In the genomic region with DNA sequence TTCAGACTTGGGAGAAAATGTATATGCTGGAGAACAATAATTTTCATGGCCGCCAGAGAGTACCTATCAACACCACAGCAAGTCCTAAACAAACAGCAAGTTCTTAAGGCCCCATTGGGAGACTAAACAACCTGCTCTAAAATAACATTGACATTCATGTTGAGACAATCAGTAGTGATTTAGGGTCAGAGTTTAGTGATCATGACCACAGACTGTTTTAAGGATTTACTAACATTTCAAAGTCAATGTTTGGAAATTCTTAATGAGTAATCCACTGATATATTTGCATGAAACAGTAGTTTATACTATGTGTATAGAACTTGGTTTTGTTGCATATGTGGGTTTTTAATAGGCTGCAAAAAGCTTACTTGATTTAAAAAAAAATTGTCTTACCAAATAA, we compare ENCODE assay signal across 1 cellular context.
TF ChIP-seq lines count a peak whose summit lies in the region.

No MANE protein-coding gene starts in this region.

TF ChIP-seq in K562, 482 proteins besides CTCF, POLR2A, EP300 and RAD21 (continued from another document):
- TF ChIP-seq, protein P1, sequence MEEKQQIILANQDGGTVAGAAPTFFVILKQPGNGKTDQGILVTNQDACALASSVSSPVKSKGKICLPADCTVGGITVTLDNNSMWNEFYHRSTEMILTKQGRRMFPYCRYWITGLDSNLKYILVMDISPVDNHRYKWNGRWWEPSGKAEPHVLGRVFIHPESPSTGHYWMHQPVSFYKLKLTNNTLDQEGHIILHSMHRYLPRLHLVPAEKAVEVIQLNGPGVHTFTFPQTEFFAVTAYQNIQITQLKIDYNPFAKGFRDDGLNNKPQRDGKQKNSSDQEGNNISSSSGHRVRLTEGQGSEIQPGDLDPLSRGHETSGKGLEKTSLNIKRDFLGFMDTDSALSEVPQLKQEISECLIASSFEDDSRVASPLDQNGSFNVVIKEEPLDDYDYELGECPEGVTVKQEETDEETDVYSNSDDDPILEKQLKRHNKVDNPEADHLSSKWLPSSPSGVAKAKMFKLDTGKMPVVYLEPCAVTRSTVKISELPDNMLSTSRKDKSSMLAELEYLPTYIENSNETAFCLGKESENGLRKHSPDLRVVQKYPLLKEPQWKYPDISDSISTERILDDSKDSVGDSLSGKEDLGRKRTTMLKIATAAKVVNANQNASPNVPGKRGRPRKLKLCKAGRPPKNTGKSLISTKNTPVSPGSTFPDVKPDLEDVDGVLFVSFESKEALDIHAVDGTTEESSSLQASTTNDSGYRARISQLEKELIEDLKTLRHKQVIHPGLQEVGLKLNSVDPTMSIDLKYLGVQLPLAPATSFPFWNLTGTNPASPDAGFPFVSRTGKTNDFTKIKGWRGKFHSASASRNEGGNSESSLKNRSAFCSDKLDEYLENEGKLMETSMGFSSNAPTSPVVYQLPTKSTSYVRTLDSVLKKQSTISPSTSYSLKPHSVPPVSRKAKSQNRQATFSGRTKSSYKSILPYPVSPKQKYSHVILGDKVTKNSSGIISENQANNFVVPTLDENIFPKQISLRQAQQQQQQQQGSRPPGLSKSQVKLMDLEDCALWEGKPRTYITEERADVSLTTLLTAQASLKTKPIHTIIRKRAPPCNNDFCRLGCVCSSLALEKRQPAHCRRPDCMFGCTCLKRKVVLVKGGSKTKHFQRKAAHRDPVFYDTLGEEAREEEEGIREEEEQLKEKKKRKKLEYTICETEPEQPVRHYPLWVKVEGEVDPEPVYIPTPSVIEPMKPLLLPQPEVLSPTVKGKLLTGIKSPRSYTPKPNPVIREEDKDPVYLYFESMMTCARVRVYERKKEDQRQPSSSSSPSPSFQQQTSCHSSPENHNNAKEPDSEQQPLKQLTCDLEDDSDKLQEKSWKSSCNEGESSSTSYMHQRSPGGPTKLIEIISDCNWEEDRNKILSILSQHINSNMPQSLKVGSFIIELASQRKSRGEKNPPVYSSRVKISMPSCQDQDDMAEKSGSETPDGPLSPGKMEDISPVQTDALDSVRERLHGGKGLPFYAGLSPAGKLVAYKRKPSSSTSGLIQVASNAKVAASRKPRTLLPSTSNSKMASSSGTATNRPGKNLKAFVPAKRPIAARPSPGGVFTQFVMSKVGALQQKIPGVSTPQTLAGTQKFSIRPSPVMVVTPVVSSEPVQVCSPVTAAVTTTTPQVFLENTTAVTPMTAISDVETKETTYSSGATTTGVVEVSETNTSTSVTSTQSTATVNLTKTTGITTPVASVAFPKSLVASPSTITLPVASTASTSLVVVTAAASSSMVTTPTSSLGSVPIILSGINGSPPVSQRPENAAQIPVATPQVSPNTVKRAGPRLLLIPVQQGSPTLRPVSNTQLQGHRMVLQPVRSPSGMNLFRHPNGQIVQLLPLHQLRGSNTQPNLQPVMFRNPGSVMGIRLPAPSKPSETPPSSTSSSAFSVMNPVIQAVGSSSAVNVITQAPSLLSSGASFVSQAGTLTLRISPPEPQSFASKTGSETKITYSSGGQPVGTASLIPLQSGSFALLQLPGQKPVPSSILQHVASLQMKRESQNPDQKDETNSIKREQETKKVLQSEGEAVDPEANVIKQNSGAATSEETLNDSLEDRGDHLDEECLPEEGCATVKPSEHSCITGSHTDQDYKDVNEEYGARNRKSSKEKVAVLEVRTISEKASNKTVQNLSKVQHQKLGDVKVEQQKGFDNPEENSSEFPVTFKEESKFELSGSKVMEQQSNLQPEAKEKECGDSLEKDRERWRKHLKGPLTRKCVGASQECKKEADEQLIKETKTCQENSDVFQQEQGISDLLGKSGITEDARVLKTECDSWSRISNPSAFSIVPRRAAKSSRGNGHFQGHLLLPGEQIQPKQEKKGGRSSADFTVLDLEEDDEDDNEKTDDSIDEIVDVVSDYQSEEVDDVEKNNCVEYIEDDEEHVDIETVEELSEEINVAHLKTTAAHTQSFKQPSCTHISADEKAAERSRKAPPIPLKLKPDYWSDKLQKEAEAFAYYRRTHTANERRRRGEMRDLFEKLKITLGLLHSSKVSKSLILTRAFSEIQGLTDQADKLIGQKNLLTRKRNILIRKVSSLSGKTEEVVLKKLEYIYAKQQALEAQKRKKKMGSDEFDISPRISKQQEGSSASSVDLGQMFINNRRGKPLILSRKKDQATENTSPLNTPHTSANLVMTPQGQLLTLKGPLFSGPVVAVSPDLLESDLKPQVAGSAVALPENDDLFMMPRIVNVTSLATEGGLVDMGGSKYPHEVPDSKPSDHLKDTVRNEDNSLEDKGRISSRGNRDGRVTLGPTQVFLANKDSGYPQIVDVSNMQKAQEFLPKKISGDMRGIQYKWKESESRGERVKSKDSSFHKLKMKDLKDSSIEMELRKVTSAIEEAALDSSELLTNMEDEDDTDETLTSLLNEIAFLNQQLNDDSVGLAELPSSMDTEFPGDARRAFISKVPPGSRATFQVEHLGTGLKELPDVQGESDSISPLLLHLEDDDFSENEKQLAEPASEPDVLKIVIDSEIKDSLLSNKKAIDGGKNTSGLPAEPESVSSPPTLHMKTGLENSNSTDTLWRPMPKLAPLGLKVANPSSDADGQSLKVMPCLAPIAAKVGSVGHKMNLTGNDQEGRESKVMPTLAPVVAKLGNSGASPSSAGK (IDR thresholded peaks at IDR 0.05) = no peak
- no peak for TF ChIP-seq PURB (CRISPR knock-in tag; IDR thresholded peaks at IDR 0.05; ENCODE audit: low read depth)
- TF ChIP-seq, protein P2, sequence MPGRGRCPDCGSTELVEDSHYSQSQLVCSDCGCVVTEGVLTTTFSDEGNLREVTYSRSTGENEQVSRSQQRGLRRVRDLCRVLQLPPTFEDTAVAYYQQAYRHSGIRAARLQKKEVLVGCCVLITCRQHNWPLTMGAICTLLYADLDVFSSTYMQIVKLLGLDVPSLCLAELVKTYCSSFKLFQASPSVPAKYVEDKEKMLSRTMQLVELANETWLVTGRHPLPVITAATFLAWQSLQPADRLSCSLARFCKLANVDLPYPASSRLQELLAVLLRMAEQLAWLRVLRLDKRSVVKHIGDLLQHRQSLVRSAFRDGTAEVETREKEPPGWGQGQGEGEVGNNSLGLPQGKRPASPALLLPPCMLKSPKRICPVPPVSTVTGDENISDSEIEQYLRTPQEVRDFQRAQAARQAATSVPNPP (IDR thresholded peaks at IDR 0.05; ENCODE audit: borderline replicate concordance, insufficient read depth, insufficient read length) = no peak
- no peak for TF ChIP-seq SREBF1 (IDR thresholded peaks at IDR 0.05; ENCODE audit: borderline replicate concordance, low read depth, low read length)
- TF ChIP-seq, protein P3, sequence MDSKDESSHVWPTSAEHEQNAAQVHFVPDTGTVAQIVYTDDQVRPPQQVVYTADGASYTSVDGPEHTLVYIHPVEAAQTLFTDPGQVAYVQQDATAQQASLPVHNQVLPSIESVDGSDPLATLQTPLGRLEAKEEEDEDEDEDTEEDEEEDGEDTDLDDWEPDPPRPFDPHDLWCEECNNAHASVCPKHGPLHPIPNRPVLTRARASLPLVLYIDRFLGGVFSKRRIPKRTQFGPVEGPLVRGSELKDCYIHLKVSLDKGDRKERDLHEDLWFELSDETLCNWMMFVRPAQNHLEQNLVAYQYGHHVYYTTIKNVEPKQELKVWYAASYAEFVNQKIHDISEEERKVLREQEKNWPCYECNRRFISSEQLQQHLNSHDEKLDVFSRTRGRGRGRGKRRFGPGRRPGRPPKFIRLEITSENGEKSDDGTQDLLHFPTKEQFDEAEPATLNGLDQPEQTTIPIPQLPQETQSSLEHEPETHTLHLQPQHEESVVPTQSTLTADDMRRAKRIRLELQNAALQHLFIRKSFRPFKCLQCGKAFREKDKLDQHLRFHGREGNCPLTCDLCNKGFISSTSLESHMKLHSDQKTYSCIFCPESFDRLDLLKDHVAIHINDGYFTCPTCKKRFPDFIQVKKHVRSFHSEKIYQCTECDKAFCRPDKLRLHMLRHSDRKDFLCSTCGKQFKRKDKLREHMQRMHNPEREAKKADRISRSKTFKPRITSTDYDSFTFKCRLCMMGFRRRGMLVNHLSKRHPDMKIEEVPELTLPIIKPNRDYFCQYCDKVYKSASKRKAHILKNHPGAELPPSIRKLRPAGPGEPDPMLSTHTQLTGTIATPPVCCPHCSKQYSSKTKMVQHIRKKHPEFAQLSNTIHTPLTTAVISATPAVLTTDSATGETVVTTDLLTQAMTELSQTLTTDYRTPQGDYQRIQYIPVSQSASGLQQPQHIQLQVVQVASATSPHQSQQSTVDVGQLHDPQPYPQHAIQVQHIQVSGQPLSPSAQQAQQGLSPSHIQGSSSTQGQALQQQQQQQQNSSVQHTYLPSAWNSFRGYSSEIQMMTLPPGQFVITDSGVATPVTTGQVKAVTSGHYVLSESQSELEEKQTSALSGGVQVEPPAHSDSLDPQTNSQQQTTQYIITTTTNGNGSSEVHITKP (IDR thresholded peaks at IDR 0.05; ENCODE audit: partially characterized antibody) = no peak
- TF ChIP-seq POLR2AphosphoS5 (IDR thresholded peaks at IDR 0.05; ENCODE audit: control insufficient read depth, insufficient read depth, low read depth, low read length) = no peak
- TF ChIP-seq ZSCAN32 (CRISPR knock-in tag; IDR thresholded peaks at IDR 0.05) = no peak
- no peak for TF ChIP-seq L3MBTL2 (IDR thresholded peaks at IDR 0.05)
- TF ChIP-seq PREB (CRISPR knock-in tag; IDR thresholded peaks at IDR 0.05) = no peak
- TF ChIP-seq TCF7L2 (IDR thresholded peaks at IDR 0.05; ENCODE audit: low read depth, low read length) = no peak
- TF ChIP-seq ZNF445 (CRISPR knock-in tag; IDR thresholded peaks at IDR 0.05; ENCODE audit: low read depth) = no peak
